ENCODE assay signal across 8 cellular contexts in genomic region chr6:34888874-34889555, GRCh38. TPM values are rescaled to one million over a fixed set of nuclear protein-coding genes. Genes with fewer than 3 reads are reported as not detected.
DNase-seq lines count a peak whose midpoint lies in the region; ATAC-seq lines count a peak whose summit lies in the region.

A gene with protein sequence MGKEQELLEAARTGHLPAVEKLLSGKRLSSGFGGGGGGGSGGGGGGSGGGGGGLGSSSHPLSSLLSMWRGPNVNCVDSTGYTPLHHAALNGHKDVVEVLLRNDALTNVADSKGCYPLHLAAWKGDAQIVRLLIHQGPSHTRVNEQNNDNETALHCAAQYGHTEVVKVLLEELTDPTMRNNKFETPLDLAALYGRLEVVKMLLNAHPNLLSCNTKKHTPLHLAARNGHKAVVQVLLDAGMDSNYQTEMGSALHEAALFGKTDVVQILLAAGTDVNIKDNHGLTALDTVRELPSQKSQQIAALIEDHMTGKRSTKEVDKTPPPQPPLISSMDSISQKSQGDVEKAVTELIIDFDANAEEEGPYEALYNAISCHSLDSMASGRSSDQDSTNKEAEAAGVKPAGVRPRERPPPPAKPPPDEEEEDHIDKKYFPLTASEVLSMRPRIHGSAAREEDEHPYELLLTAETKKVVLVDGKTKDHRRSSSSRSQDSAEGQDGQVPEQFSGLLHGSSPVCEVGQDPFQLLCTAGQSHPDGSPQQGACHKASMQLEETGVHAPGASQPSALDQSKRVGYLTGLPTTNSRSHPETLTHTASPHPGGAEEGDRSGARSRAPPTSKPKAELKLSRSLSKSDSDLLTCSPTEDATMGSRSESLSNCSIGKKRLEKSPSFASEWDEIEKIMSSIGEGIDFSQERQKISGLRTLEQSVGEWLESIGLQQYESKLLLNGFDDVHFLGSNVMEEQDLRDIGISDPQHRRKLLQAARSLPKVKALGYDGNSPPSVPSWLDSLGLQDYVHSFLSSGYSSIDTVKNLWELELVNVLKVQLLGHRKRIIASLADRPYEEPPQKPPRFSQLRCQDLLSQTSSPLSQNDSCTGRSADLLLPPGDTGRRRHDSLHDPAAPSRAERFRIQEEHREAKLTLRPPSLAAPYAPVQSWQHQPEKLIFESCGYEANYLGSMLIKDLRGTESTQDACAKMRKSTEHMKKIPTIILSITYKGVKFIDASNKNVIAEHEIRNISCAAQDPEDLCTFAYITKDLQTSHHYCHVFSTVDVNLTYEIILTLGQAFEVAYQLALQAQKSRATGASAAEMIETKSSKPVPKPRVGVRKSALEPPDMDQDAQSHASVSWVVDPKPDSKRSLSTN (plus strand): TSS chr6:34889255. CDS start chr6:34889403, 148 bp downstream.

- DNase-seq in G401 (ENCODE audit: low spot score): peak; percentile 90
- peak; percentile 86 for DNase-seq in NCI-H2196 (lab: John Stamatoyannopoulos, UW; ENCODE audit: unreplicated experiment)
- DNase-seq in activated CD4-positive, alpha-beta T cell treated with anti-CD3 and anti-CD28 coated beads for 1 hour: peak; percentile 89
- peak; percentile 96 for DNase-seq in cerebellum (ENCODE audit: low spot score)
- peak; percentile 74 to 89 for DNase-seq in stimulated activated CD4-positive, alpha-beta T cell treated with anti-CD3 and anti-CD28 coated beads, Interleukin-1b, Interleukin-23, amount 100 ng/mL, for 1 hour (ENCODE audit: low read depth in 2 of 2)
- DNase-seq in OCI-M2 (lab: John Stamatoyannopoulos, UW; ENCODE audit: unreplicated experiment): no peak

- H3K27me3 ChIP-seq in layer of hippocampus (ENCODE audit: control insufficient read depth, insufficient read depth, low read length): no peaks in the 10 kb centered on the region

- in situ Hi-C loops in G401 (cut with HindIII; ENCODE audit: low sequenced_read_pairs): no loop called here

- ATAC-seq in HG02852 (IDR thresholded peaks at IDR 0.05; ENCODE audit: unreplicated experiment): peak; percentile 58

- H3K27ac ChIP-seq in layer of hippocampus (ENCODE audit: low read depth, low read length): peak within 1 kb of the TSS; percentile 84

RNA-seq across cellular contexts. Expression of the gene that starts here (rescaled TPM):
- 12.3 and 14.2 TPM in 2 replicates for total RNA-seq in G401 (2014; rRNA removed; shearing (Covaris generic))
- total RNA-seq in cerebellum: 54.9 TPM
